ENCODE assay signal across 8 cellular contexts in genomic region chr14:77032483-77032853, GRCh38. TPM values are rescaled to one million over a fixed set of nuclear protein-coding genes. Genes with fewer than 3 reads are reported as not detected.
DNase-seq lines count a peak whose midpoint lies in the region; ATAC-seq and TF ChIP-seq lines count a peak whose summit lies in the region.

No MANE protein-coding gene starts in this region.

- no peaks in the 10 kb centered on the region for H3K9me3 Mint-ChIP-seq in activated naive CD4-positive, alpha-beta T cell treated with anti-CD3 and anti-CD28 coated beads for 36 hours
- no peaks in the 10 kb centered on the region for H3K9me3 Mint-ChIP-seq in type B pancreatic cell

- H3K36me3 ChIP-seq in adrenal gland (replicated peaks in 1 of 2), result no peaks in the 10 kb centered on the region
- no peaks in the 10 kb centered on the region for H3K36me3 ChIP-seq in lung (ENCODE audit: control insufficient read depth in 2 of 2, insufficient read depth in 2 of 2, low read length in 2 of 2)

- peak overlapping the region in 2 of 4 donors; percentile 6 to 65 for H3K4me3 ChIP-seq in adrenal gland
- no peak overlapping the region for H3K4me3 ChIP-seq in lung

- H3K36me3 Mint-ChIP-seq in activated naive CD4-positive, alpha-beta T cell treated with anti-CD3 and anti-CD28 coated beads for 36 hours (ENCODE audit: low read depth), result peaks cover 15% of the 10 kb centered on the region
- H3K36me3 Mint-ChIP-seq in type B pancreatic cell, result no peaks in the 10 kb centered on the region

- H3K27ac ChIP-seq in adrenal gland (peak overlapping the region; percentile 86 to 100 (median 97)), lung (ENCODE audit: low read depth in 1 of 2, low read length in 1 of 2) (peak overlapping the region; percentile 99 to 100)

- CTCF ChIA-PET in activated naive CD4-positive, alpha-beta T cell treated with anti-CD3 and anti-CD28 coated beads for 36 hours (lab: Charles Lee), result interaction anchor here (0.7 to 7.5 kb wide), 7 partner anchors 10 to 119 kb away, joined by 3 to 60 read pairs (median 4); no protein-coding TSS in a partner anchor

- intact Hi-C loops in activated naive CD4-positive, alpha-beta T cell treated with anti-CD3 and anti-CD28 coated beads for 36 hours (cut with micrococcal nuclease), result loop anchor here (1.0 to 2.0 kb wide), 2 partner anchors 8 to 288 kb away; partner anchors contain the start of genes GSTZ1 and POMT2
- intact Hi-C loops in adrenal gland (cut with DNase I), result no loop called here

- no peaks in the 10 kb centered on the region for H3K27me3 Mint-ChIP-seq in activated naive CD4-positive, alpha-beta T cell treated with anti-CD3 and anti-CD28 coated beads for 36 hours (ENCODE audit: low read depth)
- H3K27me3 Mint-ChIP-seq in type B pancreatic cell, result no peaks in the 10 kb centered on the region

- ATAC-seq in lung (ENCODE audit: insufficient read depth, low FRiP score), result no peak
- no peak for ATAC-seq in HG03108 (IDR thresholded peaks at IDR 0.05; ENCODE audit: unreplicated experiment)

- peak overlapping the region; percentile 95 for H3K27ac Mint-ChIP-seq in activated naive CD4-positive, alpha-beta T cell treated with anti-CD3 and anti-CD28 coated beads for 36 hours
- peak overlapping the region; percentile 96 for H3K27ac Mint-ChIP-seq in type B pancreatic cell

- 11 to 18% (median 14%) methylated on average over 6 to 12 of the region's 12 CpGs for WGBS in adrenal gland, 4 donors
- 34 to 43% methylated on average over 12 of the region's 12 CpGs for WGBS in lung, 2 donors

- peaks cover 61% of the 10 kb centered on the region for H3K4me1 Mint-ChIP-seq in activated naive CD4-positive, alpha-beta T cell treated with anti-CD3 and anti-CD28 coated beads for 36 hours (ENCODE audit: low read depth)
- H3K4me1 Mint-ChIP-seq in type B pancreatic cell (ENCODE audit: unreplicated experiment), result peaks cover 62% of the 10 kb centered on the region

- TF ChIP-seq POLR2A in adrenal gland (IDR thresholded peaks at IDR 0.05), result peak in 1 of 2 donors; percentile 53

- no peak for TF ChIP-seq CTCF in adrenal gland (IDR thresholded peaks at IDR 0.05)
- TF ChIP-seq CTCF in lung (IDR thresholded peaks at IDR 0.05; ENCODE audit: control extremely low read depth, extremely low read depth), result no peak
- no peak for TF ChIP-seq CTCF in type B pancreatic cell (conservative IDR thresholded peaks at IDR 0.05)

- no peaks in the 10 kb centered on the region for H3K27me3 ChIP-seq in adrenal gland
- H3K27me3 ChIP-seq in lung (ENCODE audit: control insufficient read depth, insufficient read depth), result no peaks in the 10 kb centered on the region

- peak overlapping the region; percentile 83 for H3K4me3 Mint-ChIP-seq in activated naive CD4-positive, alpha-beta T cell treated with anti-CD3 and anti-CD28 coated beads for 36 hours
- H3K4me3 Mint-ChIP-seq in type B pancreatic cell, result peak overlapping the region; percentile 86

- H3K9me3 ChIP-seq in adrenal gland (replicated peaks in 1 of 3), result no peaks in the 10 kb centered on the region
- no peaks in the 10 kb centered on the region for H3K9me3 ChIP-seq in lung (ENCODE audit: control insufficient read depth in 2 of 2, insufficient read depth in 1 of 2, low read length in 1 of 2)

- H3K4me1 ChIP-seq in adrenal gland (replicated peaks in 1 of 2) (peaks cover 37 to 70% of the 10 kb centered on the region in 2 donors), lung (ENCODE audit: control insufficient read depth in 2 of 2, insufficient read depth in 2 of 2, low read length in 2 of 2) (peaks cover 17% of the 10 kb centered on the region in 2 donors)

- DNase-seq in activated naive CD4-positive, alpha-beta T cell treated with anti-CD3 and anti-CD28 coated beads for 36 hours, result no peak
- no peak for DNase-seq in activated naive CD4-positive, alpha-beta T cell treated with Interleukin-2 at 50 U/mL for 16 hours
- DNase-seq in adrenal gland (peak in 1 of 7 donors; percentile 92), lung (ENCODE audit: low spot score) (no peak), type B pancreatic cell (ENCODE audit: extremely low spot score, unreplicated experiment) (no peak), NCI-H1436 (lab: John Stamatoyannopoulos, UW) (no peak), hippocampal formation (lab: John Stamatoyannopoulos, UW) (no peak)

RNA-seq across cellular contexts. Expression of gene IRF2BPL, which starts 4.0 kb away (rescaled TPM):
- 10 to 100 TPM; 34.8 to 35.2 TPM for total RNA-seq in activated naive CD4-positive, alpha-beta T cell treated with anti-CD3 and anti-CD28 coated beads for 36 hours
- 100 to 1,000 TPM in 2 of 8 donors, 10 to 100 TPM in 6; 52.2 to 104 (median 86.0) TPM for total RNA-seq in adrenal gland
- polyA plus RNA-seq in adrenal gland, result 1 to 10 TPM; 6.5 to 8.8 (median 8.3) TPM
- total RNA-seq in lung, result 10 to 100 TPM; 42.4 to 52.4 TPM
- 10 to 100 TPM in 1 of 2 donors, 1 to 10 TPM in 1; 9.3 to 34.8 TPM for polyA plus RNA-seq in lung
- total RNA-seq in type B pancreatic cell (ENCODE audit: low replicate concordance), result 59.7 and 116 TPM in 2 replicates
